Comparison of ENCODE assay signal across 8 cellular contexts in the genomic region with DNA sequence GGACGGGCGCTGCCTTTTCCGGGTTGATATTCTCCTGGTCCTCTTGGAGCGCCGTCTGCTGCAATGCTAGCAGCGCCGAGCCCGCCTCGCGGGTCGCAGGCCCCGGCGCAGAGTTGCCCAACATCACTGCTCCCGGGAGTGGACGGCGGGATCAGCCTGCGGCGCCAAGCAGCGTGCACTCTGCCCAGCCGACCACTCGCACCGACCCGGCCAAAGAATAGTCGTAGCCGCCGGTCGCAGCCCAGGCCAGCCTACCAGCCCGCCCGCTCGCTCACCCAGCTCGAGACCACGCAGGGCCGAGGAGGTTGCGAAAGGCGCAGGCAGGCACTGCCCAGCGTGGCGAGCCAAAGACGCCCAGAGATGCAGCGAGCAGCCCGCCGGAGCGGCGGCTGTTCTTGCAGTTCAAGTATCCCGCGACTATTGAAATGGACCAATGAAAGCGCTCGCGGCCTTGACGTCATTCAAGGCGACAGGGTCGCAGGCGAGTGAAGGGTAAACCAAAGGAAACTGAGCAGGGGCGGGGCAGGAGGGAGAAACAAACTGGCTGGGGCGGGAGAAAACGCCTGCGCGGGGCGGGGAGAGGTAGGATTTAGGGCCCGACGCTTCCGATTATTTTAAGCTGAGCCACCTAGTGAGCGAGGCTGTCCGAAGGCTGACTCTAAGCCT. TPM values are rescaled to one million over a fixed set of nuclear protein-coding genes. Genes with fewer than 3 reads are reported as not detected.
DNase-seq lines count a peak whose midpoint lies in the region; ATAC-seq lines count a peak whose summit lies in the region.

A gene (minus strand): TSS at position 379 of the 666 bp plus-strand sequence. CDS start 255 bp downstream, at position 124.

- peak within 1 kb of the TSS; percentile 79 to 95 (median 93) for H3K4me3 Mint-ChIP-seq in CD8-positive, alpha-beta memory T cell

- no peaks in the 10 kb centered on the region for H3K9me3 Mint-ChIP-seq in CD8-positive, alpha-beta memory T cell

- peak within 1 kb of the TSS; percentile 83 for H3K4me3 ChIP-seq in CD8-positive, alpha-beta memory T cell (ENCODE audit: low read length)
- H3K4me3 ChIP-seq in effector memory CD4-positive, alpha-beta T cell (ENCODE audit: insufficient read depth, low read depth, low read length, poor library complexity, severe bottlenecking) = peak within 1 kb of the TSS; percentile 77

- DNase-seq in CD8-positive, alpha-beta memory T cell = peak; percentile 91 to 96 (median 93)
- DNase-seq in HS-5 (ENCODE audit: low read depth) (peak; percentile 93), lung microvascular endothelial cell (ENCODE audit: low read depth in 2 of 2) (peak; percentile 96 to 97)
- DNase-seq in NK-92 treated with Interleukin-12 subunit alpha and Interleukin-12 subunit beta, amount 100 ng/mL, for 24 hours (lab: John Stamatoyannopoulos, UW) = peak; percentile 91
- peak; percentile 98 for DNase-seq in activated CD8-positive, alpha-beta memory T cell treated with anti-CD3 and anti-CD28 coated beads for 24 hours
- DNase-seq in effector memory CD4-positive, alpha-beta T cell = peak; percentile 89 to 94 (median 92)
- peak; percentile 94 for DNase-seq in stimulated activated CD4-positive, alpha-beta T cell treated with anti-CD3 and anti-CD28 coated beads, TNF-alpha, amount 100 ng/mL, for 48 hours (ENCODE audit: low read depth in 3 of 3)

- H3K4me1 Mint-ChIP-seq in CD8-positive, alpha-beta memory T cell = peaks cover 17 to 38% (median 26%) of the 10 kb centered on the region in 3 donors

- H3K4me1 ChIP-seq in CD8-positive, alpha-beta memory T cell (ENCODE audit: insufficient read depth, low read length) = peaks cover 5% of the 10 kb centered on the region
- H3K4me1 ChIP-seq in effector memory CD4-positive, alpha-beta T cell (ENCODE audit: control insufficient read depth, insufficient read depth, low read length, poor library complexity, severe bottlenecking) = no peaks in the 10 kb centered on the region

- POLR2A ChIA-PET in CD8-positive, alpha-beta memory T cell (lab: Charles Lee) = interaction anchor here (0.6 to 2.2 kb wide), 4 partner anchors 22 to 500 kb away, joined by 3 to 10 read pairs (median 4); a partner anchor contains a TSS

- H3K27me3 Mint-ChIP-seq in CD8-positive, alpha-beta memory T cell = peaks cover 0 to 2% of the 10 kb centered on the region in 2 donors

- H3K27me3 ChIP-seq in CD8-positive, alpha-beta memory T cell (ENCODE audit: insufficient read depth, low read length, poor library complexity, severe bottlenecking) = no peaks in the 10 kb centered on the region
- H3K27me3 ChIP-seq in effector memory CD4-positive, alpha-beta T cell (replicated peaks; ENCODE audit: control insufficient read depth, insufficient read depth, low read length, poor library complexity, severe bottlenecking) = no peaks in the 10 kb centered on the region

- H3K36me3 ChIP-seq in CD8-positive, alpha-beta memory T cell (ENCODE audit: insufficient read depth, low read length) = no peaks in the 10 kb centered on the region
- no peaks in the 10 kb centered on the region for H3K36me3 ChIP-seq in effector memory CD4-positive, alpha-beta T cell (ENCODE audit: control insufficient read depth, insufficient read depth, low read length)

- H3K27ac Mint-ChIP-seq in CD8-positive, alpha-beta memory T cell = peak within 1 kb of the TSS; percentile 22 to 95 (median 90)

- CTCF ChIA-PET in CD8-positive, alpha-beta memory T cell (lab: Charles Lee) = interaction anchor here (0.9 to 1.6 kb wide), 2 partner anchors 11 to 22 kb away, joined by 3 to 5 read pairs; a partner anchor contains a TSS

- H3K27ac ChIP-seq in CD8-positive, alpha-beta memory T cell (ENCODE audit: low read depth, low read length) = peak within 1 kb of the TSS; percentile 57
- peak within 1 kb of the TSS; percentile 53 for H3K27ac ChIP-seq in effector memory CD4-positive, alpha-beta T cell (ENCODE audit: insufficient read depth, low read length, poor library complexity, severe bottlenecking)

- peaks cover 0 to 20% (median 0%) of the 10 kb centered on the region in 3 donors for H3K36me3 Mint-ChIP-seq in CD8-positive, alpha-beta memory T cell

- no peaks in the 10 kb centered on the region for H3K9me3 ChIP-seq in CD8-positive, alpha-beta memory T cell (ENCODE audit: low read length)
- H3K9me3 ChIP-seq in effector memory CD4-positive, alpha-beta T cell (ENCODE audit: control insufficient read depth, low read length) = no peaks in the 10 kb centered on the region

- peak; percentile 97 for ATAC-seq in GM19468 (IDR thresholded peaks at IDR 0.05; ENCODE audit: extremely low read depth, unreplicated experiment)

RNA-seq across cellular contexts. Expression of the gene that starts here (rescaled TPM):
- total RNA-seq in CD8-positive, alpha-beta memory T cell = 10 to 100 TPM; 72.1 to 73.5 TPM
- polyA plus RNA-seq in CD8-positive, alpha-beta memory T cell = 0.28 TPM
- total RNA-seq in lung microvascular endothelial cell = 7.3 and 27.7 TPM in 2 replicates

Comparison
In these comparisons a context has a peak if more than half of its experiments do, and no peak if none do; other contexts are left out.
1. Peak in every context shown above with its lines: DNase-seq, ATAC-seq, H3K4me3 ChIP-seq and H3K27ac ChIP-seq.